ENCODE assay signal across 7 cellular contexts in the genomic region with DNA sequence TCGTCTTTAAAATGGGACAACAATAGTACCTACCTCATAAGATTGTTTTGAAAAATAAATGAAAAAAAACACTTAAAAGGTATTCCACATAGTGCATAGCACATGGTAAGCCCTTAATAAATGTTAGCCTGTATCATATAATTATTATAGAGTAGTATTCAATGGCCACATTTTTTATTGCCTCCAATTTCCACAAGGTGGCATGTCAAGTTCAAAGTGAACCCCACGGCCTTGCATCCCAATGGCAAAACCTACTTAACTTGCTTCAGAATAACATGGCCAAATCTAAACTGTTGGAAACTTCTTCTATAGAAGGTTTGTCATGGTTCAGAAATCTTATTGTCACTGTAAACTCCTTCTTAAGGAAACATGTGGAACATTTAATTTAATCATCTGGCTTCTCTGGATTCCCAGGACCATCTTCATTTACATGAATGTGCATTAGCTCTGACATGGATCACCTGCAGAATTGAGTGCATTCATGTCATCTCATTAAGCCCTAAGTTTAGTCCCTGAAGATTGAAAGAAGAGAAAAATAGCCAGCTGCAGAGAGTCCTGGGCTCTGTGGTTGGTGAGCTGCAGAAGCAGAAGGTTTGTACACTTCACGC.
A peak's percentile ranks its signal among the peaks of the same experiment; 100 is the strongest.
DNase-seq lines count a peak whose midpoint lies in the region; ATAC-seq, FAIRE-seq and TF ChIP-seq lines count a peak whose summit lies in the region.

No MANE protein-coding gene starts in this region.

- H3K27me3 ChIP-seq in H7 (ENCODE audit: control insufficient read depth, insufficient read depth, low read length), result no peaks in the 10 kb centered on the region
- no peaks in the 10 kb centered on the region for H3K27me3 ChIP-seq in OCI-LY1 (ENCODE audit: insufficient read depth, low read length)
- H3K27me3 ChIP-seq in H1 (replicated peaks in 1 of 4; ENCODE audit: control insufficient read depth in 3 of 4, extremely low read depth in 1 of 4, insufficient read depth in 3 of 4, low read length in 3 of 4), result no peaks in the 10 kb centered on the region

- no peak overlapping the region for H3K27ac Mint-ChIP-seq in mesothelial cell of epicardium

- H4K20me1 ChIP-seq in OCI-LY1 (ENCODE audit: insufficient read depth, low read length) (no peaks in the 10 kb centered on the region), H1 (replicated peaks in 1 of 2; ENCODE audit: control insufficient read depth in 1 of 2, insufficient read depth in 2 of 2, low read length in 2 of 2) (no peaks in the 10 kb centered on the region)

- no peak overlapping the region for H3K4me3 Mint-ChIP-seq in mesothelial cell of epicardium

- H3F3A ChIP-seq in OCI-LY1 (ENCODE audit: insufficient read depth, low read length), result no peaks in the 10 kb centered on the region

- H3K4me1 ChIP-seq in OCI-LY1 (ENCODE audit: insufficient read depth, low read length, severe bottlenecking), result peaks cover 42% of the 10 kb centered on the region
- no peaks in the 10 kb centered on the region for H3K4me1 ChIP-seq in H1 (replicated peaks in 1 of 4; ENCODE audit: control insufficient read depth in 3 of 4, insufficient read depth in 4 of 4, low read length in 3 of 4)

- no peak overlapping the region for H4K8ac ChIP-seq in H1 (ENCODE audit: extremely low read depth, insufficient read depth, low read length)

- H3K18ac ChIP-seq in H1 (ENCODE audit: extremely low read depth, low read length), result no peak overlapping the region

- H3K79me2 ChIP-seq in OCI-LY1 (ENCODE audit: insufficient read depth, low read length) (no peaks in the 10 kb centered on the region), H1 (ENCODE audit: control insufficient read depth in 1 of 2, insufficient read depth in 2 of 2, low read length in 2 of 2) (no peaks in the 10 kb centered on the region)

- H3K9me3 ChIP-seq in OCI-LY1 (ENCODE audit: low read length), result no peaks in the 10 kb centered on the region
- H3K9me3 ChIP-seq in H1 (ENCODE audit: insufficient read depth in 2 of 2, low read depth in 1 of 2, low read length in 1 of 2), result no peaks in the 10 kb centered on the region

- POLR2A ChIA-PET in H1 (lab: Charles Lee; ENCODE audit: partially characterized antibody), result interaction anchor here (0.8 to 2.1 kb wide), 2 partner anchors 8 to 9 kb away, joined by 3 to 4 read pairs; no protein-coding TSS in a partner anchor

- H3K36me3 ChIP-seq in H7 (replicated peaks; ENCODE audit: control insufficient read depth, insufficient read depth, low read length) (no peaks in the 10 kb centered on the region), OCI-LY1 (ENCODE audit: insufficient read depth, low read length) (no peaks in the 10 kb centered on the region), H1 (ENCODE audit: control insufficient read depth in 2 of 4, insufficient read depth in 4 of 4, low read length in 3 of 4) (no peaks in the 10 kb centered on the region; a peak in 2 of 8 replicates)

- no peak overlapping the region for H4K91ac ChIP-seq in H1 (replicated peaks; ENCODE audit: insufficient read length, low read length)

- TF ChIP-seq RAD21 in H1 (IDR thresholded peaks at IDR 0.05 in 1 of 2, conservative IDR thresholded peaks at IDR 0.05 in 1 of 2; ENCODE audit: low read depth in 2 of 2, low read length in 2 of 2), result peak; percentile 76 to 77

- H2BK20ac ChIP-seq in H1 (ENCODE audit: low read length), result no peak overlapping the region

- H3K9ac ChIP-seq in OCI-LY1 (ENCODE audit: low read length) (no peak overlapping the region), H1 (replicated peaks in 1 of 4; ENCODE audit: extremely low read depth in 1 of 4, low read depth in 3 of 4, low read length in 3 of 4) (no peak overlapping the region)

- no peak overlapping the region for H3K4ac ChIP-seq in H1 (replicated peaks; ENCODE audit: insufficient read length, low read depth, low read length)

- no peaks in the 10 kb centered on the region for H3K79me1 ChIP-seq in H1 (ENCODE audit: low read depth, low read length)

- FAIRE-seq in H1 (lab: Jason Lieb, UNC), result peak; percentile 36

- DNase-seq in ELR (ENCODE audit: low read depth) (peak; percentile 67), H7 (peak; percentile 4), H1 (ENCODE audit: low read depth in 1 of 2, low spot score in 2 of 2) (no peak), mesothelial cell of epicardium (ENCODE audit: low spot score in 2 of 2, unreplicated experiment in 2 of 2) (no peak), DMS79 (lab: John Stamatoyannopoulos, UW) (no peak)

- no peak overlapping the region for H3K27ac ChIP-seq in OCI-LY1 (ENCODE audit: low read depth, low read length, poor library complexity, severe bottlenecking)
- no peak overlapping the region for H3K27ac ChIP-seq in H1 (ENCODE audit: low read depth, low read length)

- H2BK120ac ChIP-seq in H1 (replicated peaks; ENCODE audit: low read depth, low read length), result no peak overlapping the region

- no peak overlapping the region for H2BK5ac ChIP-seq in H1 (ENCODE audit: low read depth, low read length)

- H3K9me2 ChIP-seq in OCI-LY1 (ENCODE audit: low read depth, low read length), result no peaks in the 10 kb centered on the region

- H2BK15ac ChIP-seq in H1 (ENCODE audit: low read length), result no peak overlapping the region

- H3K4me2 ChIP-seq in OCI-LY1 (ENCODE audit: low read length) (no peak overlapping the region), H1 (ENCODE audit: insufficient read depth in 1 of 2, low read depth in 2 of 2, low read length in 2 of 2) (no peak overlapping the region)

- no peak overlapping the region for H3K56ac ChIP-seq in H1 (replicated peaks; ENCODE audit: insufficient read length, low read depth, low read length)

- no peak overlapping the region for H3K14ac ChIP-seq in H1 (ENCODE audit: insufficient read length)

- TF ChIP-seq EP300 in H1 (IDR thresholded peaks at IDR 0.05; ENCODE audit: borderline replicate concordance in 1 of 2, low read depth in 2 of 2, low read length in 2 of 2), result no peak

- H3K4me3 ChIP-seq in H7 (ENCODE audit: insufficient read depth, low read depth, low read length) (no peak overlapping the region), OCI-LY1 (ENCODE audit: low read depth, low read length, poor library complexity, severe bottlenecking) (no peak overlapping the region), H1 (ENCODE audit: extremely low read depth in 1 of 4, insufficient read depth in 2 of 4, low read depth in 3 of 4, low read length in 4 of 4) (no peak overlapping the region)

- peaks cover 14% of the 10 kb centered on the region for H3K36me3 Mint-ChIP-seq in mesothelial cell of epicardium

- H3K4me1 Mint-ChIP-seq in mesothelial cell of epicardium, result peaks cover 16% of the 10 kb centered on the region

- no peaks in the 10 kb centered on the region for H3K23me2 ChIP-seq in H1 (ENCODE audit: low read depth, low read length)

- H2AFZ ChIP-seq in OCI-LY1 (ENCODE audit: low read length), result no peak overlapping the region
- H2AFZ ChIP-seq in H1 (ENCODE audit: low read length), result no peak overlapping the region

- TF ChIP-seq POLR2A in H1 (IDR thresholded peaks at IDR 0.05; ENCODE audit: control extremely low read depth in 1 of 2, low read depth in 2 of 2, low read length in 2 of 2), result no peak

- no peaks in the 10 kb centered on the region for H3K9me3 Mint-ChIP-seq in mesothelial cell of epicardium

- TF ChIP-seq CTCF in OCI-LY1 (IDR thresholded peaks at IDR 0.05; ENCODE audit: low read length) (peak; percentile 78), H1 (IDR thresholded peaks at IDR 0.05; ENCODE audit: control extremely low read depth in 1 of 3, insufficient read depth in 1 of 3, low read depth in 1 of 3, low read length in 3 of 3) (peak in 2 of 3 experiments; percentile 42 to 49; a peak in 2 of 4 replicates), mesothelial cell of epicardium (IDR thresholded peaks at IDR 0.05; ENCODE audit: unreplicated experiment) (peak; percentile 58)

- whole genome bisulfite sequencing in H1 (ENCODE audit: extremely low coverage in 1 of 2, insufficient coverage in 1 of 2, insufficient read length in 1 of 2, insufficient replicate concordance in 2 of 2, low coverage in 1 of 2, low lambda C conversion rate in 2 of 2, missing lambda C conversion rate in 1 of 2), 2 experiments, result 86% methylated on average over 3 of the region's 3 CpGs; no CpG with 5 or more reads in 1 of the 2 experiments

- H3K23ac ChIP-seq in H1 (ENCODE audit: insufficient read length), result no peak overlapping the region

- H2AK5ac ChIP-seq in H1 (ENCODE audit: low read depth, low read length), result no peak overlapping the region

- no peak for ATAC-seq in GM18517 (IDR thresholded peaks at IDR 0.05; ENCODE audit: unreplicated experiment)

- no peak overlapping the region for H4K5ac ChIP-seq in H1 (ENCODE audit: insufficient read length, low read depth, low read length)

- H2BK12ac ChIP-seq in H1 (ENCODE audit: low read depth, low read length), result no peak overlapping the region

- H3K27me3 Mint-ChIP-seq in mesothelial cell of epicardium (ENCODE audit: low read depth), result no peaks in the 10 kb centered on the region

- CTCF ChIA-PET in H1 (lab: Charles Lee; ENCODE audit: partially characterized antibody), result interaction anchor here (0.6 to 2.4 kb wide), 16 partner anchors 10 to 339 kb away, joined by 3 to 7 read pairs (median 4); no protein-coding TSS in a partner anchor

TF ChIP-seq in H1, 55 proteins besides CTCF, POLR2A, EP300 and RAD21:
- TF ChIP-seq CBX8 (IDR thresholded peaks at IDR 0.05; ENCODE audit: borderline replicate concordance, low read depth, low read length), result no peak
- no peak for TF ChIP-seq SIN3A (conservative IDR thresholded peaks at IDR 0.05 in 1 of 2, IDR thresholded peaks at IDR 0.05 in 1 of 2; ENCODE audit: low read depth in 1 of 2, low read length in 2 of 2)
- no peak for TF ChIP-seq CHD2 (IDR thresholded peaks at IDR 0.05; ENCODE audit: low read length)
- TF ChIP-seq KDM1A (IDR thresholded peaks at IDR 0.05; ENCODE audit: borderline replicate concordance, low read length), result no peak
- TF ChIP-seq FOSL1 (IDR thresholded peaks at IDR 0.05; ENCODE audit: insufficient read depth, low read depth, low read length), result no peak

Comparison
In these comparisons a context has a peak if more than half of its experiments do, and no peak if none do; other contexts are left out.
1. DNase-seq: peak in ELR (single experiment) and H7 (single experiment); none in H1 (0 of 2), mesothelial cell of epicardium (0 of 2) and DMS79 (single experiment).
2. Peak in every context shown above with its lines, with median percentiles within 50 percentile points of each other: CTCF ChIP-seq.